In the genomic region with DNA sequence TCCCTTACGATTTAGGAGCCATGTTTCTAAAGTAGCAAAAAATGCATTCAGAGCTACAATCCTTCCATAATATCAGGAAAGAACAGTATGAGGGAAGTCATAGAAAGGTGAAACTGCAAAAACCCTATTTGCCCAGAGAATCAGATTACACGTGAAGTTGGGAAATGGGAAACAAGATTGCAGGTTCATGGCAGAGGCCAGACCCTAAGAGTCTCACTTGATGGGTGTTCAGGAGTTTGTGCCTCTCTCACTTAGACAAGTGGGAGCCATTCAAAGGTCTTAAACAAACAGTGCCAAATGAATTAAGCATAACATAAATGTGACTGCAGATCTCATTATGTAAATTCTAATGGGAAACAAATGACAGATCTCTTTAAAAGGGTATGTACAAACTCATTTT, we compare ENCODE assay signal across 16 cellular contexts.
A peak's percentile ranks its signal among the peaks of the same experiment; 100 is the strongest.
DNase-seq lines count a peak whose midpoint lies in the region; ATAC-seq, FAIRE-seq and TF ChIP-seq lines count a peak whose summit lies in the region.
"Had no signal": no experiment of that assay in that cellular context is flagged by ENCODE, and none has a peak within 500 bp of the region (broad histone marks: within the 10 kb centered on the region; RNA-seq: fewer than 3 reads in every experiment).

No MANE protein-coding gene starts in this region.

- POLR2A ChIA-PET in GM10248 (lab: Yijun Ruan, JAX): no interaction called here

- TF ChIP-seq POLR2A in H54 (IDR thresholded peaks at IDR 0.05; ENCODE audit: low read depth, low read length): no peak

- no peak for TF ChIP-seq CTCF in GM10248 (IDR thresholded peaks at IDR 0.05; ENCODE audit: control extremely low read depth, extremely low read depth, low read depth, missing control alignments)

- CTCF ChIA-PET in GM10248 (lab: Yijun Ruan, JAX): interaction anchor here (0.6 to 1.7 kb wide), 4 partner anchors 11 to 21 kb away, joined by 3 to 5 read pairs (median 4); no protein-coding TSS in a partner anchor

- ATAC-seq in esophagus mucosa: no peak
- ATAC-seq: A549, HCT116, T-cell had no signal

- FAIRE-seq in H54 (lab: Jason Lieb, UNC): no peak
- FAIRE-seq: A549, RCC 7860 had no signal

- DNase-seq in NCI-H510A treated with DMSO at 0.1 percent for 48 hours (lab: John Stamatoyannopoulos, UW): peak; percentile 23
- DNase-seq in NCI-H510A (lab: John Stamatoyannopoulos, UW): no peak
- DNase-seq in NCI-H2107 (lab: John Stamatoyannopoulos, UW): peak; percentile 3
- peak; percentile 75 for DNase-seq in NCI-H748 treated with DMSO at 0.1 percent for 48 hours (lab: John Stamatoyannopoulos, UW)
- no peak for DNase-seq in GM10248 (ENCODE audit: extremely low spot score)
- DNase-seq in H54 (ENCODE audit: insufficient read length, low spot score): no peak
- DNase-seq: COR-L47, DMS79, NCI-H446, SK-N-SH, T-cell, T-helper 9 cell had no signal

Comparison
In these comparisons a context has a peak if more than half of its experiments do, and no peak if none do; other contexts are left out.
1. DNase-seq: peak in NCI-H510A treated with DMSO at 0.1 percent for 48 hours (single experiment), NCI-H2107 (single experiment) and NCI-H748 treated with DMSO at 0.1 percent for 48 hours (single experiment); none in NCI-H510A (single experiment), GM10248 (single experiment) and H54 (single experiment).